8 cellular contexts compared by ENCODE assay signal in genomic region chr6:144150673-144151009, GRCh38. TPM values are rescaled to one million over a fixed set of nuclear protein-coding genes. Genes with fewer than 3 reads are reported as not detected.
A peak's percentile ranks its signal among the peaks of the same experiment; 100 is the strongest.
DNase-seq lines count a peak whose midpoint lies in the region; ATAC-seq, FAIRE-seq and TF ChIP-seq lines count a peak whose summit lies in the region.

No MANE protein-coding gene starts in this region.

- H3K36me3 ChIP-seq in bronchial epithelial cell (ENCODE audit: control insufficient read depth, insufficient read depth, low read length): no peaks in the 10 kb centered on the region
- H3K36me3 ChIP-seq in lower lobe of right lung: no peaks in the 10 kb centered on the region

- peak; percentile 20 for ATAC-seq in HG02798 (IDR thresholded peaks at IDR 0.05; ENCODE audit: poor library complexity, unreplicated experiment)
- peak; percentile 36 to 55 for ATAC-seq in lower lobe of right lung
- ATAC-seq in stimulated activated naive B cell treated with anti-CD40 and anti-IgM and Interleukin-4, amounts not matched to agents 10 μg/mL and 1 μg/mL and 100 μg/mL, for 72 hours (replicated peaks): peak; percentile 38 to 42

- no peak overlapping the region for H3K27ac Mint-ChIP-seq in Calu3 (ENCODE audit: unreplicated experiment)
- H3K27ac Mint-ChIP-seq in T-helper 1 cell treated with Interleukin-12 subunit alpha and Interleukin-12 subunit beta and Interleukin-4 antibody, amounts not matched to agents 30 μg/mL and 1 μg/mL, for 36 hours: peak overlapping the region; percentile 97
- H3K27ac Mint-ChIP-seq in stimulated activated naive B cell treated with anti-CD40 and anti-IgM and Interleukin-4, amounts not matched to agents 10 μg/mL and 1 μg/mL and 100 μg/mL, for 72 hours: peak overlapping the region; percentile 97

- peaks cover 7% of the 10 kb centered on the region for H3K4me1 Mint-ChIP-seq in Calu3 (ENCODE audit: low read depth, unreplicated experiment)
- peaks cover 53% of the 10 kb centered on the region for H3K4me1 Mint-ChIP-seq in T-helper 1 cell treated with Interleukin-12 subunit alpha and Interleukin-12 subunit beta and Interleukin-4 antibody, amounts not matched to agents 30 μg/mL and 1 μg/mL, for 36 hours (ENCODE audit: low read depth)
- peaks cover 23 to 40% of the 10 kb centered on the region in 2 donors for H3K4me1 Mint-ChIP-seq in stimulated activated naive B cell treated with anti-CD40 and anti-IgM and Interleukin-4, amounts not matched to agents 10 μg/mL and 1 μg/mL and 100 μg/mL, for 72 hours

- peaks cover 31% of the 10 kb centered on the region for H3K4me1 ChIP-seq in lower lobe of right lung

- H3K4me3 ChIP-seq in bronchial epithelial cell (ENCODE audit: low read depth, low read length): peak overlapping the region; percentile 53
- H3K4me3 ChIP-seq in lower lobe of right lung: peak overlapping the region; percentile 84

- peak; percentile 10 for DNase-seq in Calu3
- DNase-seq in bronchial epithelial cell (ENCODE audit: low read depth): peak; percentile 11
- DNase-seq in lower lobe of right lung: peak; percentile 66
- no peak for DNase-seq in stimulated activated naive B cell treated with anti-CD40 and anti-IgM and Interleukin-4, amounts not matched to agents 10 μg/mL and 1 μg/mL and 100 μg/mL, for 72 hours
- no peak for DNase-seq in dedifferentiated amniotic fluid mesenchymal stem cell (ENCODE audit: extremely low spot score)
- DNase-seq in pons (ENCODE audit: low spot score): no peak

- peaks cover 27% of the 10 kb centered on the region for H3K27me3 Mint-ChIP-seq in Calu3 (ENCODE audit: unreplicated experiment)
- H3K27me3 Mint-ChIP-seq in T-helper 1 cell treated with Interleukin-12 subunit alpha and Interleukin-12 subunit beta and Interleukin-4 antibody, amounts not matched to agents 30 μg/mL and 1 μg/mL, for 36 hours (ENCODE audit: low read depth): no peaks in the 10 kb centered on the region
- no peaks in the 10 kb centered on the region for H3K27me3 Mint-ChIP-seq in stimulated activated naive B cell treated with anti-CD40 and anti-IgM and Interleukin-4, amounts not matched to agents 10 μg/mL and 1 μg/mL and 100 μg/mL, for 72 hours

- H3K27me3 ChIP-seq in bronchial epithelial cell (ENCODE audit: control insufficient read depth, insufficient read depth, low read length) (peaks cover 2% of the 10 kb centered on the region), lower lobe of right lung (ENCODE audit: low read depth) (no peaks in the 10 kb centered on the region)

- FAIRE-seq in bronchial epithelial cell (lab: Jason Lieb, UNC): no peak

- H3K4me3 Mint-ChIP-seq in Calu3 (ENCODE audit: low read depth, unreplicated experiment): peak overlapping the region; percentile 90
- H3K4me3 Mint-ChIP-seq in T-helper 1 cell treated with Interleukin-12 subunit alpha and Interleukin-12 subunit beta and Interleukin-4 antibody, amounts not matched to agents 30 μg/mL and 1 μg/mL, for 36 hours: peak overlapping the region; percentile 88
- H3K4me3 Mint-ChIP-seq in stimulated activated naive B cell treated with anti-CD40 and anti-IgM and Interleukin-4, amounts not matched to agents 10 μg/mL and 1 μg/mL and 100 μg/mL, for 72 hours: peak overlapping the region; percentile 84 to 89

- H3K9me3 Mint-ChIP-seq in Calu3 (ENCODE audit: low read depth, unreplicated experiment): no peaks in the 10 kb centered on the region
- no peaks in the 10 kb centered on the region for H3K9me3 Mint-ChIP-seq in T-helper 1 cell treated with Interleukin-12 subunit alpha and Interleukin-12 subunit beta and Interleukin-4 antibody, amounts not matched to agents 30 μg/mL and 1 μg/mL, for 36 hours
- peaks cover 0 to 2% of the 10 kb centered on the region in 2 donors for H3K9me3 Mint-ChIP-seq in stimulated activated naive B cell treated with anti-CD40 and anti-IgM and Interleukin-4, amounts not matched to agents 10 μg/mL and 1 μg/mL and 100 μg/mL, for 72 hours

- BruUV-seq in Calu3 (replicated peaks; lab: Mats Ljungman, UMichigan): no TSS peak

- H3K27ac ChIP-seq in lower lobe of right lung: peak overlapping the region; percentile 92

- CTCF ChIA-PET in Calu3 (lab: Charles Lee): interaction anchor here (0.5 kb wide), 1 partner anchor 79 kb away, joined by 4 read pairs; no protein-coding TSS in a partner anchor

- intact Hi-C loops in Calu3 (cut with micrococcal nuclease; ENCODE audit: unreplicated experiment) (no loop called here), lower lobe of right lung (cut with DNase I) (no loop called here)

- peaks cover 6% of the 10 kb centered on the region for H3K36me3 Mint-ChIP-seq in Calu3 (ENCODE audit: insufficient read depth, unreplicated experiment)
- peaks cover 20% of the 10 kb centered on the region for H3K36me3 Mint-ChIP-seq in T-helper 1 cell treated with Interleukin-12 subunit alpha and Interleukin-12 subunit beta and Interleukin-4 antibody, amounts not matched to agents 30 μg/mL and 1 μg/mL, for 36 hours (ENCODE audit: low read depth)
- H3K36me3 Mint-ChIP-seq in stimulated activated naive B cell treated with anti-CD40 and anti-IgM and Interleukin-4, amounts not matched to agents 10 μg/mL and 1 μg/mL and 100 μg/mL, for 72 hours: peaks cover 11 to 33% of the 10 kb centered on the region in 2 donors

- H3K9me3 ChIP-seq in lower lobe of right lung: no peaks in the 10 kb centered on the region

- TF ChIP-seq CTCF in Calu3 (IDR thresholded peaks at IDR 0.05; ENCODE audit: unreplicated experiment) (no peak), bronchial epithelial cell (IDR thresholded peaks at IDR 0.05; ENCODE audit: insufficient read depth, low read length, severe bottlenecking) (no peak), lower lobe of right lung (IDR thresholded peaks at IDR 0.05) (peak; percentile 30)

RNA-seq across cellular contexts. Expression of gene STX11, which starts 0.3 kb away (rescaled TPM):
- total RNA-seq in Calu3 (2022): 0.24 TPM in 1 of 2 replicates, not detected in the other
- 0.26 and 0.51 TPM in 2 replicates for total RNA-seq in bronchial epithelial cell
- total RNA-seq in lower lobe of right lung: 54.1 TPM

RNA-seq across cellular contexts. Expression of gene SF3B5, which starts 55.3 kb away (rescaled TPM):
- total RNA-seq in Calu3 (2022) (104 and 113 TPM in 2 replicates), bronchial epithelial cell (113 and 132 TPM in 2 replicates), lower lobe of right lung (112 TPM)

Comparison
In these comparisons a context has a peak if more than half of its experiments do, and no peak if none do; other contexts are left out.
1. DNase-seq: peak in Calu3 (single experiment), bronchial epithelial cell (single experiment) and lower lobe of right lung (single experiment); none in stimulated activated naive B cell treated with anti-CD40 and anti-IgM and Interleukin-4, amounts not matched to agents 10 μg/mL and 1 μg/mL and 100 μg/mL, for 72 hours (single experiment), dedifferentiated amniotic fluid mesenchymal stem cell (single experiment) and pons (single experiment).
2. RNA of gene STX11, which starts 0.3 kb away (total RNA-seq): 54.1 TPM in lower lobe of right lung (single experiment); 0.26 to 0.51 TPM in bronchial epithelial cell and 0.24 TPM in Calu3; every median in the first group is over 10 times any median in the second.
3. Peak in every context shown above with its lines, with median percentiles within 50 percentile points of each other: H3K4me3 Mint-ChIP-seq and ATAC-seq.